8 cellular contexts compared by ENCODE assay signal in the genomic region with DNA sequence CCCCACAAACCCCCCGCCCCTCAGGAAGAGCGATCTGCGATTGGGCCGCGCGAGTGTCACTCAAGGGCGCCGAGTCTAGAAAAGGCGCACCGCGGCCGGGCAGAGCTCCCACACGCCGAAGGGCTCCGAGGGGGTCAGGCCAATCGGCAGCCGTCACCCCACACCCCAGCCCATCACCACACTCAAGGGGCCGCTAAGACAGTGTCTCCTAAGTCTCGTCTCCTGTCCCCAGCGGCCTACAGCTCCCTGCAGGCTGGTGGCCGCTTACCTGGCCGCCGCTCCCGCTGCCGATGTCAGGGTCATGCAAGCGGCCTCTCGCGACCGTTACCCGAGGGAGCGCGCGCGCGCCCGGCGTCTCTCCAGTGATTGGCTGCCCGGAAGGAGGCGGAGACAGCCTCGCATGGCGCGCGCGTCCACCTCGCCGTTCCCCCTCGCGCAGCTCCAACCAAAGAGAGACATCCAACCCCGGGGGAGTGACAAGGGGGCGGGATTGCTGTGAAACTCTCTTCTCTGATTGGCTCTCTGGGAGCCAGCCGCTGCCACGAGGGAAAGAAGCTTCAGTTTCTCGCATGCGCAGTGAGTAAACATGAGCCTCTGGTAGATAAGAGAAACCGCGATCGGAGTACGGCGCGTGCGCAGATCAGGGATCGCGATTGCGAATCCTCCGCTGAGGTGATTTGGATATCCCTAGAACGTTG. TPM values are rescaled to one million over a fixed set of nuclear protein-coding genes. Genes with fewer than 3 reads are reported as not detected.
A peak's percentile ranks its signal among the peaks of the same experiment; 100 is the strongest.
DNase-seq lines count a peak whose midpoint lies in the region; ATAC-seq, FAIRE-seq and TF ChIP-seq lines count a peak whose summit lies in the region.

A gene with protein sequence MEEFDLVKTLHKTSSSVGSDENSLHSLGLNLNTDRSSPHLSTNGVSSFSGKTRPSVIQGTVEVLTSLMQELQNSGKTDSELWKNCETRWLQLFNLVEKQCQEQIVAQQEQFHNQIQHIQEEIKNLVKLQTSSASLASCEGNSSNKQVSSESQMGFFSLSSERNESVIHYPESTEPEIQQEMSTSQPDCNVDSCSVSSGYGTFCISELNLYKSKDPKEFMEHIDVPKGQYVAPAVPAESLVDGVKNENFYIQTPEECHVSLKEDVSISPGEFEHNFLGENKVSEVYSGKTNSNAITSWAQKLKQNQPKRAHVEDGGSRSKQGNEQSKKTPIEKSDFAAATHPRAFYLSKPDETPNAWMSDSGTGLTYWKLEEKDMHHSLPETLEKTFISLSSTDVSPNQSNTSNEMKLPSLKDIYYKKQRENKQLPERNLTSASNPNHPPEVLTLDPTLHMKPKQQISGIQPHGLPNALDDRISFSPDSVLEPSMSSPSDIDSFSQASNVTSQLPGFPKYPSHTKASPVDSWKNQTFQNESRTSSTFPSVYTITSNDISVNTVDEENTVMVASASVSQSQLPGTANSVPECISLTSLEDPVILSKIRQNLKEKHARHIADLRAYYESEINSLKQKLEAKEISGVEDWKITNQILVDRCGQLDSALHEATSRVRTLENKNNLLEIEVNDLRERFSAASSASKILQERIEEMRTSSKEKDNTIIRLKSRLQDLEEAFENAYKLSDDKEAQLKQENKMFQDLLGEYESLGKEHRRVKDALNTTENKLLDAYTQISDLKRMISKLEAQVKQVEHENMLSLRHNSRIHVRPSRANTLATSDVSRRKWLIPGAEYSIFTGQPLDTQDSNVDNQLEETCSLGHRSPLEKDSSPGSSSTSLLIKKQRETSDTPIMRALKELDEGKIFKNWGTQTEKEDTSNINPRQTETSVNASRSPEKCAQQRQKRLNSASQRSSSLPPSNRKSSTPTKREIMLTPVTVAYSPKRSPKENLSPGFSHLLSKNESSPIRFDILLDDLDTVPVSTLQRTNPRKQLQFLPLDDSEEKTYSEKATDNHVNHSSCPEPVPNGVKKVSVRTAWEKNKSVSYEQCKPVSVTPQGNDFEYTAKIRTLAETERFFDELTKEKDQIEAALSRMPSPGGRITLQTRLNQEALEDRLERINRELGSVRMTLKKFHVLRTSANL (minus strand): TSS at position 335 of the 698 bp plus-strand sequence. CDS start 2,777 bp downstream, outside the sequence.
A gene (plus strand): TSS at position 630 of the 698 bp plus-strand sequence. CDS start 20,239 bp downstream, outside the sequence.

- WGBS in smooth muscle cell (ENCODE audit: low lambda C conversion rate): under 1% methylated on average over 66 of the region's 66 CpGs

- H3K4me1 ChIP-seq in smooth muscle cell (ENCODE audit: low read depth): peaks cover 29% of the 10 kb centered on the region

- peak; percentile 50 for FAIRE-seq in bronchial epithelial cell (lab: Jason Lieb, UNC)

- TF ChIP-seq CTCF in AG04449 (IDR thresholded peaks at IDR 0.05; ENCODE audit: insufficient read depth, low read length, missing control alignments): no peak
- TF ChIP-seq CTCF in WI38 (IDR thresholded peaks at IDR 0.05; ENCODE audit: low read depth, low read length): no peak
- no peak for TF ChIP-seq CTCF in bronchial epithelial cell (IDR thresholded peaks at IDR 0.05; ENCODE audit: insufficient read depth, low read length, severe bottlenecking)
- TF ChIP-seq CTCF in smooth muscle cell (IDR thresholded peaks at IDR 0.05; ENCODE audit: borderline replicate concordance, insufficient read depth, poor library complexity, severe bottlenecking): no peak

- CTCF ChIA-PET in AG04449 (lab: Yijun Ruan, JAX): interaction anchor here (0.8 to 13.0 kb wide), 11 partner anchors 8 to 361 kb away, joined by 3 to 312 read pairs (median 5); no protein-coding TSS in a partner anchor

- no peaks in the 10 kb centered on the region for H3K27me3 ChIP-seq in bronchial epithelial cell (ENCODE audit: control insufficient read depth, insufficient read depth, low read length)
- no peaks in the 10 kb centered on the region for H3K27me3 ChIP-seq in smooth muscle cell (ENCODE audit: low read depth)

- H3F3A ChIP-seq in smooth muscle cell (ENCODE audit: low read depth): peaks cover 6% of the 10 kb centered on the region

- H3K9me3 ChIP-seq in smooth muscle cell (replicated peaks; ENCODE audit: low read depth): no peaks in the 10 kb centered on the region

- H3K36me3 ChIP-seq in bronchial epithelial cell (ENCODE audit: control insufficient read depth, insufficient read depth, low read length) (peaks cover 1% of the 10 kb centered on the region), smooth muscle cell (ENCODE audit: low read depth) (no peaks in the 10 kb centered on the region)

- H3K27ac ChIP-seq in smooth muscle cell (ENCODE audit: low read depth): peak within 1 kb of the TSS; percentile 62

- DNase-seq in AG04449 (ENCODE audit: low read depth, low spot score): peak; percentile 95
- DNase-seq in NCI-H2227 treated with DMSO at 0.1 percent for 48 hours (lab: John Stamatoyannopoulos, UW): peak; percentile 99
- peak; percentile 98 for DNase-seq in bronchial epithelial cell (ENCODE audit: low read depth)
- peak; percentile 98 for DNase-seq in iPS-NIHi7 (ENCODE audit: extremely low spot score)
- DNase-seq in smooth muscle cell (lab: John Stamatoyannopoulos, UW; ENCODE audit: unreplicated experiment): peak; percentile 99

- peaks cover 6% of the 10 kb centered on the region for H4K20me1 ChIP-seq in smooth muscle cell (ENCODE audit: low read depth)

- H3K79me2 ChIP-seq in smooth muscle cell (ENCODE audit: low read depth): peaks cover 65% of the 10 kb centered on the region

- H2AFZ ChIP-seq in smooth muscle cell (ENCODE audit: low read depth): peak within 1 kb of the TSS; percentile 97

- peak within 1 kb of the TSS; percentile 88 for H3K9ac ChIP-seq in smooth muscle cell (ENCODE audit: low read depth)

- peak; percentile 81 for ATAC-seq in GM18907 (IDR thresholded peaks at IDR 0.05; ENCODE audit: unreplicated experiment)
- peak; percentile 78 for ATAC-seq in HG03159 (IDR thresholded peaks at IDR 0.05; ENCODE audit: unreplicated experiment)

- H3K4me3 ChIP-seq in AG04449 (ENCODE audit: low read depth, low read length): peak within 1 kb of the TSS; percentile 98
- peak within 1 kb of the TSS; percentile 96 for H3K4me3 ChIP-seq in WI38 (ENCODE audit: low read depth, low read length)
- H3K4me3 ChIP-seq in bronchial epithelial cell (ENCODE audit: low read depth, low read length): peak within 1 kb of the TSS; percentile 78
- H3K4me3 ChIP-seq in smooth muscle cell: peak within 1 kb of the TSS; percentile 88

- H3K4me2 ChIP-seq in smooth muscle cell: peak within 1 kb of the TSS; percentile 95

- POLR2A ChIA-PET in AG04449 (lab: Yijun Ruan, JAX): interaction anchor here (0.5 to 2.7 kb wide), 49 partner anchors 8 to 821 kb away, joined by 3 to 25 read pairs (median 4); a partner anchor contains a TSS

RNA-seq across cellular contexts. Expression of the first gene that starts in this region (rescaled TPM):
- total RNA-seq in bronchial epithelial cell (11.1 and 17.6 TPM in 2 replicates), smooth muscle cell (50.3 and 70.8 TPM in 2 replicates)
- 5.1 and 7.4 TPM in 2 replicates for polyA plus RNA-seq in smooth muscle cell

RNA-seq across cellular contexts. Expression of the second gene that starts in this region (rescaled TPM):
- total RNA-seq in bronchial epithelial cell (15.9 and 19.2 TPM in 2 replicates), smooth muscle cell (6.5 and 9.8 TPM in 2 replicates)
- polyA plus RNA-seq in smooth muscle cell: 14.5 and 19.0 TPM in 2 replicates

Comparison
In these comparisons a context has a peak if more than half of its experiments do, and no peak if none do; other contexts are left out.
1. Peak in every context shown above with its lines: DNase-seq, ATAC-seq, H3K4me3 ChIP-seq and H3K27ac ChIP-seq.